Comparison of ENCODE assay signal across 8 cellular contexts in genomic region chr5:181221792-181222629, GRCh38. TPM values are rescaled to one million over a fixed set of nuclear protein-coding genes. Genes with fewer than 3 reads are reported as not detected.
DNase-seq lines count a peak whose midpoint lies in the region; ATAC-seq, FAIRE-seq and TF ChIP-seq lines count a peak whose summit lies in the region.

No MANE protein-coding gene starts in this region.

- H3K4me3 ChIP-seq in AG10803 (ENCODE audit: low read length) (peak overlapping the region; percentile 99), esophagus muscularis mucosa (peak overlapping the region; percentile 72 to 83 (median 74))

- H3K9me3 ChIP-seq in esophagus muscularis mucosa, result no peaks in the 10 kb centered on the region

- H3K4me1 Mint-ChIP-seq in naive thymus-derived CD8-positive, alpha-beta T cell, result peaks cover 40 to 80% (median 75%) of the 10 kb centered on the region in 4 donors

- TF ChIP-seq EP300 in esophagus muscularis mucosa (IDR thresholded peaks at IDR 0.05), result no peak

- TF ChIP-seq POLR2A in esophagus muscularis mucosa (IDR thresholded peaks at IDR 0.05; ENCODE audit: low read depth), result peak; percentile 15

- H3K27ac ChIP-seq in esophagus muscularis mucosa (replicated peaks in 1 of 4), result peak overlapping the region; percentile 92 to 95 (median 94)

- H3K4me3 Mint-ChIP-seq in naive thymus-derived CD8-positive, alpha-beta T cell, result peak overlapping the region; percentile 91 to 100 (median 98)

- FAIRE-seq in HTR-8/SVneo (lab: Jason Lieb, UNC), result no peak

- WGBS in esophagus muscularis mucosa, result 10% methylated on average over 30 of the region's 50 CpGs

- H3K9me3 Mint-ChIP-seq in naive thymus-derived CD8-positive, alpha-beta T cell, result peaks cover 0 to 15% (median 2%) of the 10 kb centered on the region in 9 donors

- DNase-seq in AG10803 (ENCODE audit: low read depth) (peak; percentile 97), HTR-8/SVneo (ENCODE audit: insufficient read length, low spot score) (peak; percentile 57), esophagus muscularis mucosa (ENCODE audit: extremely low spot score) (peak; percentile 100)
- peak; percentile 91 to 100 (median 100) for DNase-seq in activated CD8-positive, alpha-beta memory T cell treated with anti-CD3 and anti-CD28 coated beads for 48 hours (ENCODE audit: low read depth in 2 of 3, low spot score in 2 of 3)
- peak; percentile 88 to 99 (median 96) for DNase-seq in naive thymus-derived CD8-positive, alpha-beta T cell
- peak; percentile 97 for DNase-seq in stimulated activated naive CD8-positive, alpha-beta T cell treated with anti-CD3 and anti-CD28 coated beads, Interleukin-15, Interleukin-2, amounts not matched to agents 100 U/mL and 50 U/mL, for 24 hours
- DNase-seq in stimulated activated naive CD4-positive, alpha-beta T cell treated with Interleukin-2 at 50 U/mL for 16 hours (lab: John Stamatoyannopoulos, UW), result no peak

- peaks cover 0 to 12% (median 0%) of the 10 kb centered on the region in 5 donors for H3K27me3 Mint-ChIP-seq in naive thymus-derived CD8-positive, alpha-beta T cell

- no peak; the same call in 1 of the 2 replicates for TF ChIP-seq CTCF in AG10803 (conservative IDR thresholded peaks at IDR 0.05; ENCODE audit: low read length)
- TF ChIP-seq CTCF in esophagus muscularis mucosa (IDR thresholded peaks at IDR 0.05), result no peak

- ATAC-seq in GM19467 (IDR thresholded peaks at IDR 0.05; ENCODE audit: unreplicated experiment), result peak; percentile 23
- ATAC-seq in naive thymus-derived CD8-positive, alpha-beta T cell, result peak; percentile 24 to 30
- ATAC-seq in stimulated activated naive CD8-positive, alpha-beta T cell treated with anti-CD3 and anti-CD28 coated beads, Interleukin-15, Interleukin-2, amounts not matched to agents 100 U/mL and 50 U/mL, for 24 hours, result peak; percentile 57

- intact Hi-C loops in esophagus muscularis mucosa (cut with DNase I), result loop anchor here (1.0 to 5.0 kb wide), 2 partner anchors 33 to 40 kb away; partner anchors contain the start of gene TRIM52

- peaks cover 1 to 3% (median 3%) of the 10 kb centered on the region in 4 donors for H3K36me3 ChIP-seq in esophagus muscularis mucosa

- H3K4me1 ChIP-seq in esophagus muscularis mucosa, result peaks cover 20 to 50% (median 46%) of the 10 kb centered on the region in 4 donors

- peaks cover 0 to 6% (median 4%) of the 10 kb centered on the region in 3 donors for H3K36me3 Mint-ChIP-seq in naive thymus-derived CD8-positive, alpha-beta T cell

- H3K27ac Mint-ChIP-seq in naive thymus-derived CD8-positive, alpha-beta T cell, result peak overlapping the region; percentile 97 to 100 (median 99)

- H3K27me3 ChIP-seq in esophagus muscularis mucosa, result no peaks in the 10 kb centered on the region

- POLR2A ChIA-PET in naive thymus-derived CD8-positive, alpha-beta T cell (lab: Charles Lee), result interaction anchor here (1.0 to 11.2 kb wide), 13 partner anchors 9 to 419 kb away, joined by 3 to 286 read pairs (median 9); partner anchors contain the start of genes RACK1, TRIM52 and TRIM7

RNA-seq across cellular contexts. Expression of gene TRIM41, which starts 1.1 kb away (rescaled TPM):
- 10 to 100 TPM in 3 of 4 donors, 1 to 10 TPM in 1; 9.8 to 22.4 (median 18.2) TPM for total RNA-seq in esophagus muscularis mucosa
- 10 to 100 TPM; 33.3 to 40.7 TPM for total RNA-seq in naive thymus-derived CD8-positive, alpha-beta T cell
- polyA plus RNA-seq in naive thymus-derived CD8-positive, alpha-beta T cell, result 1 to 10 TPM; 1.1 to 2.6 (median 1.6) TPM

RNA-seq across cellular contexts. Expression of gene TRIM7, which starts 17.0 kb away (rescaled TPM):
- total RNA-seq in esophagus muscularis mucosa, result 1 to 10 TPM; 2.1 to 5.8 (median 3.4) TPM
- 1 to 10 TPM; 3.7 to 4.2 TPM for total RNA-seq in naive thymus-derived CD8-positive, alpha-beta T cell
- polyA plus RNA-seq in naive thymus-derived CD8-positive, alpha-beta T cell, result under 1 TPM in 1 of 3 donors, not detected in 2; 0.40 TPM

RNA-seq across cellular contexts. Expression of gene RACK1, which starts 21.7 kb away (rescaled TPM):
- total RNA-seq in esophagus muscularis mucosa, result 1,000 to 10,000 TPM; 1,252 to 1,898 (median 1,625) TPM
- total RNA-seq in naive thymus-derived CD8-positive, alpha-beta T cell, result 1,000 to 10,000 TPM; 2,236 to 2,371 TPM
- 1,000 to 10,000 TPM; 2,449 to 2,566 (median 2,565) TPM for polyA plus RNA-seq in naive thymus-derived CD8-positive, alpha-beta T cell

RNA-seq across cellular contexts. Expression of gene TRIM52, which starts 38.9 kb away (rescaled TPM):
- total RNA-seq in esophagus muscularis mucosa, result 10 to 100 TPM; 10.3 to 21.9 (median 18.4) TPM
- total RNA-seq in naive thymus-derived CD8-positive, alpha-beta T cell, result 10 to 100 TPM; 62.7 to 64.2 TPM
- polyA plus RNA-seq in naive thymus-derived CD8-positive, alpha-beta T cell, result 10 to 100 TPM; 23.6 to 36.3 (median 32.8) TPM
